ENCODE assay signal across 1 cellular context in the genomic region with DNA sequence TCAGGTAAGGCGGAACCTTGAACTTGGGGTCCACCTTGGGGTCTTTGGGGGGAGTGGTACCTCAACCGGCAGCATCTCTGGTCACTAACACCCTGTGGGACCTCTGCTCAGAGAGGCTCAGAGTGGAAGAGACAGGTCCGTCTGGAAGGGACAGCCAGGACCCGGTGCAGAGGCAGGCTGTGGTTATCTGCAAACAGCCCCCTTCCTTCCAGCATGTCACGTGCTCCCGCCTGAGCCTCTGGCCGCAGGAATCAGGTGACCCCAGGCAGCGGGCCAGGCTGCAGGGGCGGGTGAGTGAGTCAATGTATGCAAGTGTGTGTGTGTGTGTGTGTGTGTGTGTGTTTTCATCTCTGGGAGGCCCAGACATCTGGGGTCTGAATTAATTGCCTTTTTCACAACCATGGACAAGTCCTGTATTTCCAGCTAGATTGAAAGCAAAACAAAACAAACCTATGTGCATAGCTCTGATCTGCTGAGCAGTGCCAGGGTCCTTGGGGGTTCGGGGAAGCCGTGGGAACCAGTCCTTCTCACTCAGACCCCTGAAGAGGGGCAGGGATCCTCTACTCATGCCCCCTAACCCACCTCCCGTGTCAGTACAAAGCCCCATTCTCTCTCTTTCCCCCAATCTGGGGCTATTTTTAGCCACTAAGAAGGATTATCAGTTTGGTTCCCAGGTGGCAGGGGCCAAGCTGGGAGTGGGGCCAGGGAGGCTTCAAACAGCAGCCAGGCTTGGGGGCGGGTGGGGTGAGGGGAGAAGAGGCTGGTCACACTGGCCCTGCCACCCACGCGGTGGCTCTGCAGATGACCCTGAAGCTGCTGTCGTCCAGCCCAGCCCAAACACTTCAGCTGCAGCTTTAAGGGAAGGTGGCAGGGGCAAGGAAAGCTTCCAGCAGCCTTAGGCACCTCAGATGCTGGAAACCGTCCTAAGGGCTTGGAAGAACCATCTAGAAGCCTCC.
TF ChIP-seq lines count a peak whose summit lies in the region.

No MANE protein-coding gene starts in this region.

TF ChIP-seq in HepG2, 621 proteins besides CTCF, POLR2A, EP300 and RAD21 (continued from another document and continues in another):
- TF ChIP-seq, protein P1, sequence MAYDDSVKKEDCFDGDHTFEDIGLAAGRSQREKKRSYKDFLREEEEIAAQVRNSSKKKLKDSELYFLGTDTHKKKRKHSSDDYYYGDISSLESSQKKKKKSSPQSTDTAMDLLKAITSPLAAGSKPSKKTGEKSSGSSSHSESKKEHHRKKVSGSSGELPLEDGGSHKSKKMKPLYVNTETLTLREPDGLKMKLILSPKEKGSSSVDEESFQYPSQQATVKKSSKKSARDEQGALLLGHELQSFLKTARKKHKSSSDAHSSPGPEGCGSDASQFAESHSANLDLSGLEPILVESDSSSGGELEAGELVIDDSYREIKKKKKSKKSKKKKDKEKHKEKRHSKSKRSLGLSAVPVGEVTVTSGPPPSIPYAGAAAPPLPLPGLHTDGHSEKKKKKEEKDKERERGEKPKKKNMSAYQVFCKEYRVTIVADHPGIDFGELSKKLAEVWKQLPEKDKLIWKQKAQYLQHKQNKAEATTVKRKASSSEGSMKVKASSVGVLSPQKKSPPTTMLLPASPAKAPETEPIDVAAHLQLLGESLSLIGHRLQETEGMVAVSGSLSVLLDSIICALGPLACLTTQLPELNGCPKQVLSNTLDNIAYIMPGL (CRISPR knock-in tag; IDR thresholded peaks at IDR 0.05; ENCODE audit: borderline replicate concordance in 1 of 2, low read depth in 1 of 2): no peak
- no peak for TF ChIP-seq GTF2F1 (IDR thresholded peaks at IDR 0.05; ENCODE audit: low read length)
- TF ChIP-seq HNRNPUL1 (IDR thresholded peaks at IDR 0.05; ENCODE audit: low read depth, low read length): no peak
- TF ChIP-seq, protein P2, sequence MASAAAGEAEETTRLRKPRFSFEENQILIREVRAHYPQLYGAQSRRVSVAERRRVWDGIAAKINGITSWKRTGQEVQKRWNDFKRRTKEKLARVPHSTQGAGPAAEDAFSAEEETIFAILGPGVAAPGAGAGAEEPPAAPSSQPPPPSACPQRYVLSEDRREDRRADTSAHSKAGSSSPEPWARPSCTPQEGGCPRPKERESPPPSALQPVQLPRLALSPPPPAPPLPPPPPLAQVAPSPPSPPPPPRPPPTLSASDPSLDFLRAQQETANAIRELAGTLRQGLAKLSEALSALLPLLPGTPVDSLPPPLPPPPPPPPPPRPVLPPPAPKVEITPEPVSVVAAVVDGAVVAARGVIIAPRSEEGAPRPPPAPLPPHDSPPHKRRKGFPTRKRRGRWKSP (CRISPR knock-in tag; IDR thresholded peaks at IDR 0.05): no peak
- TF ChIP-seq ZNF468 (CRISPR knock-in tag; IDR thresholded peaks at IDR 0.05): no peak
- no peak for TF ChIP-seq NFRKB (IDR thresholded peaks at IDR 0.05)
- TF ChIP-seq NKX3-1 (CRISPR knock-in tag; IDR thresholded peaks at IDR 0.05): no peak
- TF ChIP-seq HOXA5 (CRISPR knock-in tag; IDR thresholded peaks at IDR 0.05): no peak
- TF ChIP-seq ZBTB8A (CRISPR knock-in tag; IDR thresholded peaks at IDR 0.05; ENCODE audit: borderline replicate concordance, low read depth): no peak
- TF ChIP-seq, protein P3, sequence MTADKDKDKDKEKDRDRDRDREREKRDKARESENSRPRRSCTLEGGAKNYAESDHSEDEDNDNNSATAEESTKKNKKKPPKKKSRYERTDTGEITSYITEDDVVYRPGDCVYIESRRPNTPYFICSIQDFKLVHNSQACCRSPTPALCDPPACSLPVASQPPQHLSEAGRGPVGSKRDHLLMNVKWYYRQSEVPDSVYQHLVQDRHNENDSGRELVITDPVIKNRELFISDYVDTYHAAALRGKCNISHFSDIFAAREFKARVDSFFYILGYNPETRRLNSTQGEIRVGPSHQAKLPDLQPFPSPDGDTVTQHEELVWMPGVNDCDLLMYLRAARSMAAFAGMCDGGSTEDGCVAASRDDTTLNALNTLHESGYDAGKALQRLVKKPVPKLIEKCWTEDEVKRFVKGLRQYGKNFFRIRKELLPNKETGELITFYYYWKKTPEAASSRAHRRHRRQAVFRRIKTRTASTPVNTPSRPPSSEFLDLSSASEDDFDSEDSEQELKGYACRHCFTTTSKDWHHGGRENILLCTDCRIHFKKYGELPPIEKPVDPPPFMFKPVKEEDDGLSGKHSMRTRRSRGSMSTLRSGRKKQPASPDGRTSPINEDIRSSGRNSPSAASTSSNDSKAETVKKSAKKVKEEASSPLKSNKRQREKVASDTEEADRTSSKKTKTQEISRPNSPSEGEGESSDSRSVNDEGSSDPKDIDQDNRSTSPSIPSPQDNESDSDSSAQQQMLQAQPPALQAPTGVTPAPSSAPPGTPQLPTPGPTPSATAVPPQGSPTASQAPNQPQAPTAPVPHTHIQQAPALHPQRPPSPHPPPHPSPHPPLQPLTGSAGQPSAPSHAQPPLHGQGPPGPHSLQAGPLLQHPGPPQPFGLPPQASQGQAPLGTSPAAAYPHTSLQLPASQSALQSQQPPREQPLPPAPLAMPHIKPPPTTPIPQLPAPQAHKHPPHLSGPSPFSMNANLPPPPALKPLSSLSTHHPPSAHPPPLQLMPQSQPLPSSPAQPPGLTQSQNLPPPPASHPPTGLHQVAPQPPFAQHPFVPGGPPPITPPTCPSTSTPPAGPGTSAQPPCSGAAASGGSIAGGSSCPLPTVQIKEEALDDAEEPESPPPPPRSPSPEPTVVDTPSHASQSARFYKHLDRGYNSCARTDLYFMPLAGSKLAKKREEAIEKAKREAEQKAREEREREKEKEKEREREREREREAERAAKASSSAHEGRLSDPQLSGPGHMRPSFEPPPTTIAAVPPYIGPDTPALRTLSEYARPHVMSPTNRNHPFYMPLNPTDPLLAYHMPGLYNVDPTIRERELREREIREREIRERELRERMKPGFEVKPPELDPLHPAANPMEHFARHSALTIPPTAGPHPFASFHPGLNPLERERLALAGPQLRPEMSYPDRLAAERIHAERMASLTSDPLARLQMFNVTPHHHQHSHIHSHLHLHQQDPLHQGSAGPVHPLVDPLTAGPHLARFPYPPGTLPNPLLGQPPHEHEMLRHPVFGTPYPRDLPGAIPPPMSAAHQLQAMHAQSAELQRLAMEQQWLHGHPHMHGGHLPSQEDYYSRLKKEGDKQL (CRISPR knock-in tag; IDR thresholded peaks at IDR 0.05; ENCODE audit: low read depth): peak; percentile 54; the same call in 1 of the 2 replicates
- peak; percentile 35; the same call in 1 of the 2 replicates for TF ChIP-seq POLR2AphosphoS5 (IDR thresholded peaks at IDR 0.05; ENCODE audit: low read depth, low read length)
- TF ChIP-seq ZNF12 (CRISPR knock-in tag; IDR thresholded peaks at IDR 0.05): no peak
- TF ChIP-seq ZFP36L1 (CRISPR knock-in tag; IDR thresholded peaks at IDR 0.05): no peak
- TF ChIP-seq MYNN (CRISPR knock-in tag; IDR thresholded peaks at IDR 0.05; ENCODE audit: low read depth): no peak
- TF ChIP-seq FOSL2 (CRISPR knock-in tag; IDR thresholded peaks at IDR 0.05): peak; percentile 92
- TF ChIP-seq, protein P4, sequence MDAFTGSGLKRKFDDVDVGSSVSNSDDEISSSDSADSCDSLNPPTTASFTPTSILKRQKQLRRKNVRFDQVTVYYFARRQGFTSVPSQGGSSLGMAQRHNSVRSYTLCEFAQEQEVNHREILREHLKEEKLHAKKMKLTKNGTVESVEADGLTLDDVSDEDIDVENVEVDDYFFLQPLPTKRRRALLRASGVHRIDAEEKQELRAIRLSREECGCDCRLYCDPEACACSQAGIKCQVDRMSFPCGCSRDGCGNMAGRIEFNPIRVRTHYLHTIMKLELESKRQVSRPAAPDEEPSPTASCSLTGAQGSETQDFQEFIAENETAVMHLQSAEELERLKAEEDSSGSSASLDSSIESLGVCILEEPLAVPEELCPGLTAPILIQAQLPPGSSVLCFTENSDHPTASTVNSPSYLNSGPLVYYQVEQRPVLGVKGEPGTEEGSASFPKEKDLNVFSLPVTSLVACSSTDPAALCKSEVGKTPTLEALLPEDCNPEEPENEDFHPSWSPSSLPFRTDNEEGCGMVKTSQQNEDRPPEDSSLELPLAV (CRISPR knock-in tag; conservative IDR thresholded peaks at IDR 0.05; ENCODE audit: low read depth): no peak
- TF ChIP-seq NAIF1 (CRISPR knock-in tag; IDR thresholded peaks at IDR 0.05; ENCODE audit: borderline replicate concordance): no peak
- TF ChIP-seq NR2F6 (IDR thresholded peaks at IDR 0.05): peak; percentile 64
- TF ChIP-seq NR2F6 (CRISPR knock-in tag; IDR thresholded peaks at IDR 0.05): peak; percentile 74; the same call in 1 of the 2 replicates
- TF ChIP-seq KLF11 (CRISPR knock-in tag; IDR thresholded peaks at IDR 0.05): no peak
- no peak for TF ChIP-seq ZNF850 (CRISPR knock-in tag; conservative IDR thresholded peaks at IDR 0.05)
- TF ChIP-seq MAFF (IDR thresholded peaks at IDR 0.05; ENCODE audit: low read depth, low read length): no peak
- TF ChIP-seq, protein P5, sequence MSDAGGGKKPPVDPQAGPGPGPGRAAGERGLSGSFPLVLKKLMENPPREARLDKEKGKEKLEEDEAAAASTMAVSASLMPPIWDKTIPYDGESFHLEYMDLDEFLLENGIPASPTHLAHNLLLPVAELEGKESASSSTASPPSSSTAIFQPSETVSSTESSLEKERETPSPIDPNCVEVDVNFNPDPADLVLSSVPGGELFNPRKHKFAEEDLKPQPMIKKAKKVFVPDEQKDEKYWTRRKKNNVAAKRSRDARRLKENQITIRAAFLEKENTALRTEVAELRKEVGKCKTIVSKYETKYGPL (CRISPR knock-in tag; IDR thresholded peaks at IDR 0.05): no peak
- TF ChIP-seq, protein P6, sequence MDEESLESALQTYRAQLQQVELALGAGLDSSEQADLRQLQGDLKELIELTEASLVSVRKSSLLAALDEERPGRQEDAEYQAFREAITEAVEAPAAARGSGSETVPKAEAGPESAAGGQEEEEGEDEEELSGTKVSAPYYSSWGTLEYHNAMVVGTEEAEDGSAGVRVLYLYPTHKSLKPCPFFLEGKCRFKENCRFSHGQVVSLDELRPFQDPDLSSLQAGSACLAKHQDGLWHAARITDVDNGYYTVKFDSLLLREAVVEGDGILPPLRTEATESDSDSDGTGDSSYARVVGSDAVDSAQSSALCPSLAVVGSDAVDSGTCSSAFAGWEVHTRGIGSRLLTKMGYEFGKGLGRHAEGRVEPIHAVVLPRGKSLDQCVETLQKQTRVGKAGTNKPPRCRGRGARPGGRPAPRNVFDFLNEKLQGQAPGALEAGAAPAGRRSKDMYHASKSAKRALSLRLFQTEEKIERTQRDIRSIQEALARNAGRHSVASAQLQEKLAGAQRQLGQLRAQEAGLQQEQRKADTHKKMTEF (CRISPR knock-in tag; IDR thresholded peaks at IDR 0.05): peak; percentile 64; the same call in 1 of the 2 replicates
- TF ChIP-seq, protein P7, sequence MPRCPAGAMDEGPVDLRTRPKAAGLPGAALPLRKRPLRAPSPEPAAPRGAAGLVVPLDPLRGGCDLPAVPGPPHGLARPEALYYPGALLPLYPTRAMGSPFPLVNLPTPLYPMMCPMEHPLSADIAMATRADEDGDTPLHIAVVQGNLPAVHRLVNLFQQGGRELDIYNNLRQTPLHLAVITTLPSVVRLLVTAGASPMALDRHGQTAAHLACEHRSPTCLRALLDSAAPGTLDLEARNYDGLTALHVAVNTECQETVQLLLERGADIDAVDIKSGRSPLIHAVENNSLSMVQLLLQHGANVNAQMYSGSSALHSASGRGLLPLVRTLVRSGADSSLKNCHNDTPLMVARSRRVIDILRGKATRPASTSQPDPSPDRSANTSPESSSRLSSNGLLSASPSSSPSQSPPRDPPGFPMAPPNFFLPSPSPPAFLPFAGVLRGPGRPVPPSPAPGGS (CRISPR knock-in tag; IDR thresholded peaks at IDR 0.05): no peak
- peak; percentile 94 for TF ChIP-seq TBX2 (CRISPR knock-in tag; IDR thresholded peaks at IDR 0.05; ENCODE audit: borderline replicate concordance)
- TF ChIP-seq TSC22D2 (CRISPR knock-in tag; IDR thresholded peaks at IDR 0.05; ENCODE audit: borderline replicate concordance): no peak
- no peak for TF ChIP-seq TP53 (CRISPR knock-in tag; conservative IDR thresholded peaks at IDR 0.05)
- TF ChIP-seq, protein P8, sequence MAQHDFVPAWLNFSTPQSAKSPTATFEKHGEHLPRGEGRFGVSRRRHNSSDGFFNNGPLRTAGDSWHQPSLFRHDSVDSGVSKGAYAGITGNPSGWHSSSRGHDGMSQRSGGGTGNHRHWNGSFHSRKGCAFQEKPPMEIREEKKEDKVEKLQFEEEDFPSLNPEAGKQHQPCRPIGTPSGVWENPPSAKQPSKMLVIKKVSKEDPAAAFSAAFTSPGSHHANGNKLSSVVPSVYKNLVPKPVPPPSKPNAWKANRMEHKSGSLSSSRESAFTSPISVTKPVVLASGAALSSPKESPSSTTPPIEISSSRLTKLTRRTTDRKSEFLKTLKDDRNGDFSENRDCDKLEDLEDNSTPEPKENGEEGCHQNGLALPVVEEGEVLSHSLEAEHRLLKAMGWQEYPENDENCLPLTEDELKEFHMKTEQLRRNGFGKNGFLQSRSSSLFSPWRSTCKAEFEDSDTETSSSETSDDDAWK (CRISPR knock-in tag; IDR thresholded peaks at IDR 0.05): no peak
- TF ChIP-seq SAFB2 (CRISPR knock-in tag; IDR thresholded peaks at IDR 0.05; ENCODE audit: borderline replicate concordance, low read depth): no peak
- TF ChIP-seq GFI1 (CRISPR knock-in tag; IDR thresholded peaks at IDR 0.05; ENCODE audit: borderline replicate concordance): 0 out of 2 replicates have a peak, but pooled peaks have one; percentile 18
- TF ChIP-seq, protein P9, sequence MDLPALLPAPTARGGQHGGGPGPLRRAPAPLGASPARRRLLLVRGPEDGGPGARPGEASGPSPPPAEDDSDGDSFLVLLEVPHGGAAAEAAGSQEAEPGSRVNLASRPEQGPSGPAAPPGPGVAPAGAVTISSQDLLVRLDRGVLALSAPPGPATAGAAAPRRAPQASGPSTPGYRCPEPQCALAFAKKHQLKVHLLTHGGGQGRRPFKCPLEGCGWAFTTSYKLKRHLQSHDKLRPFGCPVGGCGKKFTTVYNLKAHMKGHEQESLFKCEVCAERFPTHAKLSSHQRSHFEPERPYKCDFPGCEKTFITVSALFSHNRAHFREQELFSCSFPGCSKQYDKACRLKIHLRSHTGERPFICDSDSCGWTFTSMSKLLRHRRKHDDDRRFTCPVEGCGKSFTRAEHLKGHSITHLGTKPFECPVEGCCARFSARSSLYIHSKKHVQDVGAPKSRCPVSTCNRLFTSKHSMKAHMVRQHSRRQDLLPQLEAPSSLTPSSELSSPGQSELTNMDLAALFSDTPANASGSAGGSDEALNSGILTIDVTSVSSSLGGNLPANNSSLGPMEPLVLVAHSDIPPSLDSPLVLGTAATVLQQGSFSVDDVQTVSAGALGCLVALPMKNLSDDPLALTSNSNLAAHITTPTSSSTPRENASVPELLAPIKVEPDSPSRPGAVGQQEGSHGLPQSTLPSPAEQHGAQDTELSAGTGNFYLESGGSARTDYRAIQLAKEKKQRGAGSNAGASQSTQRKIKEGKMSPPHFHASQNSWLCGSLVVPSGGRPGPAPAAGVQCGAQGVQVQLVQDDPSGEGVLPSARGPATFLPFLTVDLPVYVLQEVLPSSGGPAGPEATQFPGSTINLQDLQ (CRISPR knock-in tag; IDR thresholded peaks at IDR 0.05): no peak
- TF ChIP-seq TAF1 (CRISPR knock-in tag; IDR thresholded peaks at IDR 0.05): no peak
- TF ChIP-seq HHEX (CRISPR knock-in tag; IDR thresholded peaks at IDR 0.05): 0 out of 2 replicates have a peak, but pooled peaks have one; percentile 46
- no peak for TF ChIP-seq HES4 (CRISPR knock-in tag; IDR thresholded peaks at IDR 0.05; ENCODE audit: borderline replicate concordance)
- peak; percentile 52 for TF ChIP-seq SP4 (CRISPR knock-in tag; IDR thresholded peaks at IDR 0.05)
- TF ChIP-seq ZNF75D (CRISPR knock-in tag; IDR thresholded peaks at IDR 0.05; ENCODE audit: borderline replicate concordance): no peak
- no peak for TF ChIP-seq ZNF550 (CRISPR knock-in tag; IDR thresholded peaks at IDR 0.05; ENCODE audit: borderline replicate concordance)
- TF ChIP-seq ZNF883 (CRISPR knock-in tag; IDR thresholded peaks at IDR 0.05; ENCODE audit: not compliant biosample characterization): no peak
- TF ChIP-seq ZNF333 (CRISPR knock-in tag; IDR thresholded peaks at IDR 0.05; ENCODE audit: borderline replicate concordance): no peak
- no peak for TF ChIP-seq ADNP (CRISPR knock-in tag; IDR thresholded peaks at IDR 0.05)
- no peak for TF ChIP-seq BRCA1 (CRISPR knock-in tag; IDR thresholded peaks at IDR 0.05)
- no peak for TF ChIP-seq ZNF549 (CRISPR knock-in tag; IDR thresholded peaks at IDR 0.05)
